In the genomic region with DNA sequence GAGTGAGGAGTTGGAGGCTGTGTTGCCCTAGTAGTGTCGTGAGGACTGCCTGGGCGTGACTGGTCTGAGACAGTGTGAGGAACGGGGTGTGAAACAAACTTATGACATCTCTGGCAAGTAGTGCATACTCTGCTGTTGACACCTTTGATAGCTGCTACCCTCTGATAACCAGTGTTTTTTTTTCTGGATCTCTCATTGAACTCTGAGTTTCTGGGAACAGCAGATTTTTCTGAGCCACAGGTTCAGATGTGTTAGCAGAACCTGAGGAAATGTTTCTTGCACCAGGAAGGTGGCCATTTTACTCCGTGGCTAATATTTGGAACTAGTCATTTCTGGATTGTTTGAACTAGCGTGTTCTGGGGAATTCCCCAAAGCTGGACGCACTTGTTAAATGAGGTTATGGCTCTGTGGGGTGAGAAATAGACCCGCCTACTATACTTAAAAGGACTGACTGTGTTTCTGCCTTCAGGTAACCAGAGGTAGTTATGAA, we compare ENCODE assay signal across 1 cellular context.
TF ChIP-seq lines count a peak whose summit lies in the region.

No MANE protein-coding gene starts in this region.

TF ChIP-seq in GM12878, 131 proteins besides CTCF, POLR2A, EP300 and RAD21 (continued from another document):
- no peak for TF ChIP-seq ZNF592 (IDR thresholded peaks at IDR 0.05)
- TF ChIP-seq, protein P1, sequence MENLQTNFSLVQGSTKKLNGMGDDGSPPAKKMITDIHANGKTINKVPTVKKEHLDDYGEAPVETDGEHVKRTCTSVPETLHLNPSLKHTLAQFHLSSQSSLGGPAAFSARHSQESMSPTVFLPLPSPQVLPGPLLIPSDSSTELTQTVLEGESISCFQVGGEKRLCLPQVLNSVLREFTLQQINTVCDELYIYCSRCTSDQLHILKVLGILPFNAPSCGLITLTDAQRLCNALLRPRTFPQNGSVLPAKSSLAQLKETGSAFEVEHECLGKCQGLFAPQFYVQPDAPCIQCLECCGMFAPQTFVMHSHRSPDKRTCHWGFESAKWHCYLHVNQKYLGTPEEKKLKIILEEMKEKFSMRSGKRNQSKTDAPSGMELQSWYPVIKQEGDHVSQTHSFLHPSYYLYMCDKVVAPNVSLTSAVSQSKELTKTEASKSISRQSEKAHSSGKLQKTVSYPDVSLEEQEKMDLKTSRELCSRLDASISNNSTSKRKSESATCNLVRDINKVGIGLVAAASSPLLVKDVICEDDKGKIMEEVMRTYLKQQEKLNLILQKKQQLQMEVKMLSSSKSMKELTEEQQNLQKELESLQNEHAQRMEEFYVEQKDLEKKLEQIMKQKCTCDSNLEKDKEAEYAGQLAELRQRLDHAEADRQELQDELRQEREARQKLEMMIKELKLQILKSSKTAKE (IDR thresholded peaks at IDR 0.05; ENCODE audit: low read depth, poor library complexity, severe bottlenecking) = peak; percentile 68
- TF ChIP-seq RAD51 (IDR thresholded peaks at IDR 0.05) = peak; percentile 17; the same call in 1 of the 2 replicates
- peak; percentile 33; the same call in 1 of the 2 replicates for TF ChIP-seq TAF1 (IDR thresholded peaks at IDR 0.05; ENCODE audit: borderline replicate concordance, low read depth, low read length)
- peak in 1 of 2 experiments; percentile 16; a peak in 1 of 4 replicates for TF ChIP-seq BHLHE40 (IDR thresholded peaks at IDR 0.05; ENCODE audit: borderline replicate concordance in 1 of 2, low read depth in 2 of 2, low read length in 1 of 2)
